Comparison of ENCODE assay signal across 9 cellular contexts in the genomic region with DNA sequence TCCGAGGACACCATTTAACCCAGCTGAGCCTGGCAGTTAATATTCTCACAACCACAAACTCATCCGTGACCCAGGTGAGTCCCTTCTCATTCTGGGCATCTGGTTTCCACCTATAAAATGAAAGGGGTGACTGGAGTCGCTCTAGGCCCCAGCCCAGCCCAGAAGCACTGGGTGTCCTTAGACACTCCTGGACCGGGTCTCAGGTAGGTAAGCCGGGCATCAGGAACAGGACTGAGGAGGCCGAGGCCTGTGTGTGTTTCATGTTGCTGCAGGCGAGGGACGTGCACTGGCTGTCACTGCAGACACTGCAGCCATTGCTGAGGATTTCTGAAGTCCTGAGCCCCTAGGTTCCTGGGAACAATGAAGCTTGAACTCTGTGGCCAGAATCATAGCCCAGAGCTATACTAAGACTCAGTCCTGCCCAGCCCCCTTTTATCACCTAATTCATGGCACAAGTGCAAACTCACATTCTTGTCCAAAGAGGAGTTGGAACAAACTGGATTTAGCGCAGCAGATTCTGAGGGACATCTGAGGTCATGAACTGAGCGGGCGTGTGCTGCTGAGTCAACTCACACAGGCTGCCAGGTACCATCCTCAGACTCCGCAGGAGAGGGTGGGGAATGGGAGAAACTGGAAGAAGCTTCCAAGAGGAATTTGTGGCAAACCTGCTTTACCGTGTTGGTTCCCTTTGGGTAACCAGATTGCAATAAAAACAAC.
DNase-seq lines count a peak whose midpoint lies in the region; ATAC-seq and TF ChIP-seq lines count a peak whose summit lies in the region.
"Had no signal": no experiment of that assay in that cellular context is flagged by ENCODE, and none has a peak within 500 bp of the region (broad histone marks: within the 10 kb centered on the region; RNA-seq: fewer than 3 reads in every experiment).

No MANE protein-coding gene starts in this region.

- H3K9me3 Mint-ChIP-seq in activated CD8-positive, alpha-beta T cell treated with anti-CD3 and anti-CD28 coated beads, Interleukin-2, amount 10 ng/mL, durations not matched to agents 7 days and 5 days (ENCODE audit: insufficient read depth), result no peaks in the 10 kb centered on the region

- H3K9ac ChIP-seq in Karpas-422 (ENCODE audit: low read length), result 0 out of 2 replicates have a peak overlapping the region, but pooled peaks have one; percentile 55

- no peaks in the 10 kb centered on the region for H3K9me2 ChIP-seq in Karpas-422 (replicated peaks; ENCODE audit: insufficient read depth, low read length)

- no peak overlapping the region for H3K4me2 ChIP-seq in Karpas-422 (ENCODE audit: low read depth, low read length, poor library complexity, severe bottlenecking)

- H3K27ac Mint-ChIP-seq in activated CD8-positive, alpha-beta T cell treated with anti-CD3 and anti-CD28 coated beads, Interleukin-2, amount 10 ng/mL, durations not matched to agents 7 days and 5 days, result no peak overlapping the region
- H3K27ac Mint-ChIP-seq: activated naive CD8-positive, alpha-beta T cell had no signal

- intact Hi-C loops in right cardiac atrium (cut with DNase I), result loop anchor here in 1 of 4 donors (10.0 kb wide), 1 partner anchor 186 kb away; a partner anchor contains a TSS
- intact Hi-C loops in spleen (cut with DNase I; ENCODE audit: low total_unique reads), result no loop called here

- H3K36me3 Mint-ChIP-seq in activated CD8-positive, alpha-beta T cell treated with anti-CD3 and anti-CD28 coated beads, Interleukin-2, amount 10 ng/mL, durations not matched to agents 7 days and 5 days (ENCODE audit: low read depth), result no peaks in the 10 kb centered on the region
- H3K36me3 Mint-ChIP-seq: activated naive CD8-positive, alpha-beta T cell had no signal

- POLR2A ChIA-PET in activated CD8-positive, alpha-beta T cell treated with anti-CD3 and anti-CD28 coated beads, Interleukin-2, amount 10 ng/mL, durations not matched to agents 7 days and 5 days (lab: Charles Lee), result no interaction called here

- H2AFZ ChIP-seq in Karpas-422 (ENCODE audit: low read length), result no peak overlapping the region

- H3K4me3 ChIP-seq in Karpas-422 (ENCODE audit: low read length), result no peak overlapping the region
- H3K4me3 ChIP-seq in right cardiac atrium (ENCODE audit: low read length), result no peak overlapping the region
- H3K4me3 ChIP-seq in spleen, result no peak overlapping the region

- H3K79me2 ChIP-seq in Karpas-422 (ENCODE audit: low read length), result no peaks in the 10 kb centered on the region

- peak overlapping the region; percentile 56; the same call in 1 of the 2 replicates for H3K27ac ChIP-seq in Karpas-422 (ENCODE audit: low read length)
- peak overlapping the region; percentile 45 for H3K27ac ChIP-seq in right cardiac atrium (ENCODE audit: low read length)
- H3K27ac ChIP-seq in spleen, result peak overlapping the region in 7 of 8 donors; percentile 72 to 82 (median 78)

- no peak overlapping the region for H3K4me3 Mint-ChIP-seq in activated CD8-positive, alpha-beta T cell treated with anti-CD3 and anti-CD28 coated beads, Interleukin-2, amount 10 ng/mL, durations not matched to agents 7 days and 5 days
- H3K4me3 Mint-ChIP-seq: activated naive CD8-positive, alpha-beta T cell had no signal

- H3K4me1 ChIP-seq in Karpas-422 (ENCODE audit: low read length), result peaks cover 56% of the 10 kb centered on the region
- H3K4me1 ChIP-seq in right cardiac atrium (ENCODE audit: control insufficient read depth, insufficient read depth, low read length), result peaks cover 13% of the 10 kb centered on the region
- H3K4me1 ChIP-seq in spleen, result peaks cover 7 to 55% (median 22%) of the 10 kb centered on the region in 6 donors

- peaks cover 15% of the 10 kb centered on the region for H3K27me3 Mint-ChIP-seq in activated CD8-positive, alpha-beta T cell treated with anti-CD3 and anti-CD28 coated beads, Interleukin-2, amount 10 ng/mL, durations not matched to agents 7 days and 5 days (ENCODE audit: low read depth)

- H3K27me3 ChIP-seq in Karpas-422 (ENCODE audit: low read length) (no peaks in the 10 kb centered on the region), right cardiac atrium (ENCODE audit: control insufficient read depth, insufficient read depth) (no peaks in the 10 kb centered on the region), spleen (replicated peaks in 1 of 7) (no peaks in the 10 kb centered on the region)

- DNase-seq in Karpas-422, result no peak
- DNase-seq in astrocyte of the hippocampus (ENCODE audit: low read depth, low spot score), result peak; percentile 45
- no peak for DNase-seq in right cardiac atrium
- no peak for DNase-seq in spleen
- DNase-seq in activated CD8-positive, alpha-beta T cell treated with anti-CD3 and anti-CD28 coated beads, Interleukin-2, amount 10 ng/mL, durations not matched to agents 7 days and 5 days, result no peak
- no peak for DNase-seq in NCI-H2227 treated with DMSO at 0.1 percent for 48 hours (lab: John Stamatoyannopoulos, UW)

- H4K20me1 ChIP-seq in Karpas-422 (ENCODE audit: insufficient read depth, low read depth, low read length), result no peaks in the 10 kb centered on the region

- WGBS in right cardiac atrium, result 65% methylated on average over 13 of the region's 13 CpGs
- 82 to 89% (median 88%) methylated on average over 13 of the region's 13 CpGs for WGBS in spleen, 5 donors

- no peaks in the 10 kb centered on the region for H3K36me3 ChIP-seq in Karpas-422 (ENCODE audit: insufficient read depth, low read length)
- H3K36me3 ChIP-seq in spleen, result no peaks in the 10 kb centered on the region

- H3K9me3 ChIP-seq in Karpas-422 (ENCODE audit: low read length) (no peaks in the 10 kb centered on the region), right cardiac atrium (ENCODE audit: control insufficient read depth, low read length) (no peaks in the 10 kb centered on the region), spleen (peaks cover 0 to 7% (median 0%) of the 10 kb centered on the region in 8 donors)

- TF ChIP-seq CTCF in spleen (IDR thresholded peaks at IDR 0.05 in 8 of 11, conservative IDR thresholded peaks at IDR 0.05 in 3 of 11), result no peak

- peak; percentile 60 to 68 for ATAC-seq in right cardiac atrium
- ATAC-seq in activated CD8-positive, alpha-beta T cell treated with anti-CD3 and anti-CD28 coated beads, Interleukin-2, amount 10 ng/mL, durations not matched to agents 7 days and 5 days, result no peak
- no peak for ATAC-seq in HG03139 (IDR thresholded peaks at IDR 0.05; ENCODE audit: unreplicated experiment)
- no peak for ATAC-seq in HG03135 (IDR thresholded peaks at IDR 0.05; ENCODE audit: unreplicated experiment)

- CTCF ChIA-PET in activated CD8-positive, alpha-beta T cell treated with anti-CD3 and anti-CD28 coated beads, Interleukin-2, amount 10 ng/mL, durations not matched to agents 7 days and 5 days (lab: Charles Lee), result no interaction called here

- no peaks in the 10 kb centered on the region for H3K4me1 Mint-ChIP-seq in activated CD8-positive, alpha-beta T cell treated with anti-CD3 and anti-CD28 coated beads, Interleukin-2, amount 10 ng/mL, durations not matched to agents 7 days and 5 days (ENCODE audit: low read depth)

- no peak for TF ChIP-seq POLR2A in spleen (IDR thresholded peaks at IDR 0.05)

Comparison
In these comparisons a context has a peak if more than half of its experiments do, and no peak if none do; other contexts are left out.
1. ATAC-seq: peak in right cardiac atrium (2 of 2); none in activated CD8-positive, alpha-beta T cell treated with anti-CD3 and anti-CD28 coated beads, Interleukin-2, amount 10 ng/mL, durations not matched to agents 7 days and 5 days (single experiment), HG03139 (single experiment) and HG03135 (single experiment).
2. Peak in every context shown above with its lines, with median percentiles within 50 percentile points of each other: H3K27ac ChIP-seq.